In the genomic region with DNA sequence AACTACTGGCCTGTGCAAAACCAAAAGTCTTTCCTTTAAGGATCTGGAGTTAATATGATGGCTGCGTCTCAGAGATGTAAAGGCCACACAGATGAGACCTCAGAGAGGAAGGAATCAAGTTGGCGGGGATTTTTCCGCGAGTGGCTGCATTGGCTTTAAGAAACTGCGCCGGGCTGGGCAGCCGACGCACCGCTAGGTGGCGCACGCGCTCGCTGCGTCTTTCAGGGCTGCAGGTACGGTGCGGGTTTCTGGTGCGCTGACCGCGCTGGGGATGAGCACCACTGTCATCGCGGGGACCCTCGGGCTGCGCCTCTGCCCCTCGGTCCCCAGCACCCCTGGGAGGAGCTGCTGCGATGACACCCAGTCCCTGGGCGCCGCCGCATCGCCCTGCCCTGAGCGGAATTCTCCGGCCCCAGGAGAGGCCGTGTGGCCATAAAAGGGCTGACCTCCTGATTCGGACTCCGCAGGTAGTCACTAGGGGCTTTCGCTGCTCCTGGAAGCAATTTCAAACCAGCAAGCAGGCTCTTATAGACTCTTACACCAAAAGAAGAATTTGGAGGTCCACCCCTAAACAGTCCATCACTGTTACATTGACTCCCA, we compare ENCODE assay signal across 9 cellular contexts.
DNase-seq lines count a peak whose midpoint lies in the region; ATAC-seq, FAIRE-seq and TF ChIP-seq lines count a peak whose summit lies in the region.
"Had no signal": no experiment of that assay in that cellular context is flagged by ENCODE, and none has a peak within 500 bp of the region (broad histone marks: within the 10 kb centered on the region; RNA-seq: fewer than 3 reads in every experiment).

No MANE protein-coding gene starts in this region.

- H3K27me3 ChIP-seq in gastroesophageal sphincter = peaks cover 27% of the 10 kb centered on the region
- H3K27me3 ChIP-seq in pancreas = no peaks in the 10 kb centered on the region
- peaks cover 10% of the 10 kb centered on the region for H3K27me3 ChIP-seq in upper lobe of right lung

- H3K36me3 Mint-ChIP-seq in HFFc6 (ENCODE audit: low read depth) = no peaks in the 10 kb centered on the region

- H2AFZ ChIP-seq in OCI-LY7 (ENCODE audit: low read length) = no peak overlapping the region

- FAIRE-seq in pancreas (lab: Jason Lieb, UNC) = no peak

- H3K4me2 ChIP-seq in OCI-LY7 (ENCODE audit: low read length) = no peak overlapping the region

- H3K4me3 Mint-ChIP-seq in HFFc6 = no peak overlapping the region
- H3K4me3 Mint-ChIP-seq: stimulated activated naive CD8-positive, alpha-beta T cell treated with anti-CD3 and anti-CD28 coated beads, Interleukin-15, Interleukin-2, amounts not matched to agents 100 ng/mL and 50 ng/mL, for 24 hours had no signal

- H3K4me1 Mint-ChIP-seq in HFFc6 (ENCODE audit: low read depth) = no peaks in the 10 kb centered on the region

- no peaks in the 10 kb centered on the region for H3K9me2 ChIP-seq in OCI-LY7 (ENCODE audit: insufficient read depth, low read length)

- peak; percentile 75 for ATAC-seq in gastroesophageal sphincter
- ATAC-seq in pancreas = peak; percentile 66 to 90 (median 88)
- peak; percentile 74 for ATAC-seq in upper lobe of right lung

- POLR2A ChIA-PET in OCI-LY7 (lab: Charles Lee) = no interaction called here

- no peaks in the 10 kb centered on the region for H4K20me1 ChIP-seq in OCI-LY7 (ENCODE audit: insufficient read depth, low read length)

- no peak overlapping the region for H3K27ac ChIP-seq in OCI-LY7 (ENCODE audit: low read depth, low read length, poor library complexity, severe bottlenecking)
- no peak overlapping the region for H3K27ac ChIP-seq in gastroesophageal sphincter
- H3K27ac ChIP-seq in pancreas = no peak overlapping the region
- no peak overlapping the region for H3K27ac ChIP-seq in upper lobe of right lung

- no peaks in the 10 kb centered on the region for H3K79me2 ChIP-seq in OCI-LY7 (ENCODE audit: insufficient read depth, low read depth, low read length)

- H3K27me3 Mint-ChIP-seq in HFFc6 (ENCODE audit: insufficient read depth) = peaks cover 21% of the 10 kb centered on the region

- H3K4me1 ChIP-seq in OCI-LY7 (ENCODE audit: insufficient read depth, low read length, poor library complexity, severe bottlenecking) (no peaks in the 10 kb centered on the region), gastroesophageal sphincter (peaks cover 0 to 8% (median 0%) of the 10 kb centered on the region in 3 donors), pancreas (no peaks in the 10 kb centered on the region), upper lobe of right lung (peaks cover 6% of the 10 kb centered on the region)

- no peak overlapping the region for H3K27ac Mint-ChIP-seq in HFFc6
- H3K27ac Mint-ChIP-seq: stimulated activated naive CD8-positive, alpha-beta T cell treated with anti-CD3 and anti-CD28 coated beads, Interleukin-15, Interleukin-2, amounts not matched to agents 100 ng/mL and 50 ng/mL, for 24 hours had no signal

- BruUV-seq in OCI-LY7 (replicated peaks; lab: Mats Ljungman, UMichigan) = no TSS peak

- TF ChIP-seq EP300 in gastroesophageal sphincter (IDR thresholded peaks at IDR 0.05) = no peak

- intact Hi-C loops in OCI-LY7 (cut with micrococcal nuclease; ENCODE audit: unreplicated experiment) (no loop called here), pancreas (cut with DNase I) (no loop called here), upper lobe of right lung (cut with DNase I) (no loop called here)

- H3K36me3 ChIP-seq in OCI-LY7 (ENCODE audit: insufficient read depth, low read length) (no peaks in the 10 kb centered on the region), gastroesophageal sphincter (no peaks in the 10 kb centered on the region), pancreas (no peaks in the 10 kb centered on the region), upper lobe of right lung (no peaks in the 10 kb centered on the region)

- 27% methylated on average over 3 of the region's 35 CpGs; no CpG with 5 or more reads in 1 of the 2 donors for whole genome bisulfite sequencing in gastroesophageal sphincter (ENCODE audit: low coverage in 1 of 2), 2 donors
- 11 to 13% methylated on average over 35 of the region's 35 CpGs for WGBS in pancreas, 2 donors

- H3K9me3 Mint-ChIP-seq in HFFc6 = no peaks in the 10 kb centered on the region; the same call in 1 of the 2 replicates
- H3K9me3 Mint-ChIP-seq: stimulated activated naive CD8-positive, alpha-beta T cell treated with anti-CD3 and anti-CD28 coated beads, Interleukin-15, Interleukin-2, amounts not matched to agents 100 ng/mL and 50 ng/mL, for 24 hours had no signal

- peak; percentile 99 for TF ChIP-seq CTCF in HFFc6 (IDR thresholded peaks at IDR 0.05)
- TF ChIP-seq CTCF in OCI-LY7 (conservative IDR thresholded peaks at IDR 0.05; ENCODE audit: low read length) = peak; percentile 75
- TF ChIP-seq CTCF in gastroesophageal sphincter (IDR thresholded peaks at IDR 0.05) = peak; percentile 62 to 96 (median 86)
- TF ChIP-seq CTCF in pancreas (IDR thresholded peaks at IDR 0.05) = peak; percentile 86 to 93 (median 90)
- TF ChIP-seq CTCF in upper lobe of right lung (IDR thresholded peaks at IDR 0.05) = peak; percentile 96

- no peak for TF ChIP-seq POLR2A in gastroesophageal sphincter (IDR thresholded peaks at IDR 0.05)

- CTCF ChIA-PET in OCI-LY7 (lab: Charles Lee; ENCODE audit: unreplicated experiment) = no interaction called here

- H3K9me3 ChIP-seq in OCI-LY7 (ENCODE audit: low read length) (no peaks in the 10 kb centered on the region), gastroesophageal sphincter (no peaks in the 10 kb centered on the region), pancreas (no peaks in the 10 kb centered on the region), upper lobe of right lung (no peaks in the 10 kb centered on the region)

- no peak overlapping the region for H3K4me3 ChIP-seq in OCI-LY7 (ENCODE audit: low read depth, low read length, poor library complexity, severe bottlenecking)
- H3K4me3 ChIP-seq in gastroesophageal sphincter = peak overlapping the region in 1 of 2 donors; percentile 28
- H3K4me3 ChIP-seq in pancreas = no peak overlapping the region
- no peak overlapping the region for H3K4me3 ChIP-seq in upper lobe of right lung

- peak; percentile 72 for DNase-seq in Ammon's horn (ENCODE audit: low spot score)
- DNase-seq in HFFc6 = no peak
- DNase-seq in OCI-LY7 (ENCODE audit: low spot score) = peak; percentile 17
- DNase-seq in activated effector memory CD4-positive, alpha-beta T cell treated with Interleukin-2 at 50 U/mL for 16 hours = peak; percentile 12
- peak; percentile 15 to 91 (median 61) for DNase-seq in pancreas
- peak; percentile 80 for DNase-seq in upper lobe of right lung
- no peak for DNase-seq in NCI-H1436 (lab: John Stamatoyannopoulos, UW)

Comparison
In these comparisons a context has a peak if more than half of its experiments do, and no peak if none do; other contexts are left out.
1. DNase-seq: peak in Ammon's horn (single experiment), OCI-LY7 (single experiment), activated effector memory CD4-positive, alpha-beta T cell treated with Interleukin-2 at 50 U/mL for 16 hours (single experiment), pancreas (6 of 6) and upper lobe of right lung (single experiment); none in HFFc6 (single experiment) and NCI-H1436 (single experiment).
2. Peak in every context shown above with its lines, with median percentiles within 50 percentile points of each other: CTCF ChIP-seq and ATAC-seq.